8 cellular contexts compared by ENCODE assay signal in the genomic region with DNA sequence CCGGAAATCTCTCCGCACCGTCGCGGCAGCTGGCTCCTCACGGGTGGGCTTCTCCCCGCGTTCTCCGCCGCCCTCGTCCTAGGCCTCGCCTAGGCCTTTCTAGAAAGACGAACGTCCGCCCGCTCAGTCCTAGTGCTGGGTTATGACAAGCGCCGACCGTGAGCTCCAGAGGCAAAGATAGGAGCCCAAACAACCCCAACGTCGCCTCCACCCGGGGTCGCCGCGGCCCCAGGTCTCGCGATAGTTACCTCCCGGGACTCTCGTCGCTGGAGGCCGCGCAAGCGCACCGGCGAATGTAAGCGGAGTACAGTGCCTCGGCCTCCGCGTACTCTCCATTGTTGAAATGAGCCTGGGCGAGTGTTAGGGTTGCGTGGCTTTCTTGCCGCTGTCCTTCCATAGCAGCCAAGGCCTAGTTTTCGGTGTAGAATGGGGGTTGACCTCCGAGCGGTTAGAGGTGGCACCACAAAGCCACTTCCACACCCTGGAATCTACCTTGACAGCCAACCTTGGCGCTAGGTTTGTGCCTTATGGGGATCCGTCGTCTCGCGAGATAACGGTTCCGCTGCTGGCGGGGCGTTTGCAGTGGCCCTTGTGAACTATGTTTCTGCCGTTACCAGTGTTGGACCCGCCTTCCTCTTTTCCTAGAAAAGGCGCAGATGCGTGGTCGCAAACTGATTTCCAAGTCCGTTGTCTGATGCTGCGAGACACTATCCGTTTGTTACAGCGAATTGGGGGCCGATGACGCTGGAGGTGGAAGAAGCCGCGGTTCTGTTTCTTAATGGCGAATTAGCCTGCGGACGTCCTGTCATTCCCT. TPM values are rescaled to one million over a fixed set of nuclear protein-coding genes. Genes with fewer than 3 reads are reported as not detected.
DNase-seq lines count a peak whose midpoint lies in the region; ATAC-seq, FAIRE-seq and TF ChIP-seq lines count a peak whose summit lies in the region.

A gene (minus strand): TSS at position 526 of the 814 bp plus-strand sequence. CDS start 129 bp downstream, at position 397.

- H3K9ac ChIP-seq in HepG2 (ENCODE audit: insufficient read depth, low read depth, low read length): peak within 1 kb of the TSS; percentile 97

- H4K20me1 ChIP-seq in HepG2 (ENCODE audit: insufficient read depth, low read length): peaks cover 15% of the 10 kb centered on the region; the same call in 1 of the 2 replicates

- peak; percentile 88 for FAIRE-seq in HepG2 (lab: Jason Lieb, UNC)

- no TSS peak for BruUV-seq in HepG2 (replicated peaks; lab: Mats Ljungman, UMichigan)

- no peaks in the 10 kb centered on the region; a peak in 1 of 5 replicates for H3K27me3 ChIP-seq in HepG2 (ENCODE audit: control insufficient read depth in 1 of 2, insufficient read depth in 2 of 2, low read length in 2 of 2)

- peak within 1 kb of the TSS; percentile 95 for H3K27ac ChIP-seq in HepG2 (ENCODE audit: extremely low read length, insufficient read depth, low read length)

- peaks cover 51% of the 10 kb centered on the region for H3K79me2 ChIP-seq in HepG2 (ENCODE audit: insufficient read depth, low read length)

- no peaks in the 10 kb centered on the region for H3K9me3 Mint-ChIP-seq in dendritic cell treated with granulocyte-macrophage colony-stimulating factor and Interleukin-4, amounts not matched to agents 40 ng/mL and 50 ng/mL, for 4 days

- 0 out of 5 replicates have a peak, but pooled peaks cover 0 to 3% of the 10 kb centered on the region in 2 experiments for H3K36me3 ChIP-seq in HepG2 (replicated peaks in 1 of 2; ENCODE audit: control insufficient read depth in 1 of 2, insufficient read depth in 2 of 2, low read length in 2 of 2)

- peaks cover 24% of the 10 kb centered on the region for H3K36me3 Mint-ChIP-seq in dendritic cell treated with granulocyte-macrophage colony-stimulating factor and Interleukin-4, amounts not matched to agents 40 ng/mL and 50 ng/mL, for 4 days (ENCODE audit: low read depth)

- H3K27ac Mint-ChIP-seq in dendritic cell treated with granulocyte-macrophage colony-stimulating factor and Interleukin-4, amounts not matched to agents 40 ng/mL and 50 ng/mL, for 4 days: peak within 1 kb of the TSS; percentile 98

- peak within 1 kb of the TSS; percentile 97 for H2AFZ ChIP-seq in HepG2 (ENCODE audit: low read length)

- peaks cover 30% of the 10 kb centered on the region for H3K4me1 ChIP-seq in HepG2 (ENCODE audit: insufficient read depth, low read length)

- TF ChIP-seq POLR2A in HepG2 (IDR thresholded peaks at IDR 0.05; ENCODE audit: insufficient read depth in 1 of 2, low read depth in 2 of 2, low read length in 2 of 2): peak; percentile 86 to 97

- peak within 1 kb of the TSS; percentile 90 for H3K4me3 Mint-ChIP-seq in dendritic cell treated with granulocyte-macrophage colony-stimulating factor and Interleukin-4, amounts not matched to agents 40 ng/mL and 50 ng/mL, for 4 days

- TF ChIP-seq CTCF in HepG2 (CRISPR knock-in tag; IDR thresholded peaks at IDR 0.05): peak; percentile 64

- peaks cover 32% of the 10 kb centered on the region for H3K4me1 Mint-ChIP-seq in dendritic cell treated with granulocyte-macrophage colony-stimulating factor and Interleukin-4, amounts not matched to agents 40 ng/mL and 50 ng/mL, for 4 days (ENCODE audit: low read depth)

- POLR2A ChIA-PET in HepG2 (lab: Yijun Ruan, JAX): interaction anchor here (0.6 to 1.1 kb wide), 13 partner anchors 10 to 1341 kb away, joined by 3 to 8 read pairs (median 4); a partner anchor contains a TSS

- ATAC-seq in GM19397 (IDR thresholded peaks at IDR 0.05; ENCODE audit: unreplicated experiment): peak; percentile 90
- ATAC-seq in HG03565 (IDR thresholded peaks at IDR 0.05; ENCODE audit: unreplicated experiment): peak; percentile 80
- peak; percentile 95 for ATAC-seq in HepG2

- peak within 1 kb of the TSS; percentile 87 to 89 (median 87) for H3K4me3 ChIP-seq in HepG2 (replicated peaks in 1 of 3; ENCODE audit: insufficient read depth in 1 of 3, low read depth in 2 of 3, low read length in 3 of 3)

- H3K9me3 ChIP-seq in HepG2 (ENCODE audit: low read length): no peaks in the 10 kb centered on the region

- peak; percentile 96 for DNase-seq in CD1c-positive myeloid dendritic cell (ENCODE audit: extremely low spot score)
- peak; percentile 93 for DNase-seq in NCI-H748 treated with DMSO at 0.1 percent for 48 hours (lab: John Stamatoyannopoulos, UW)
- peak; percentile 86 to 89 for DNase-seq in activated CD4-positive, alpha-beta T cell treated with anti-CD3 and anti-CD28 coated beads, Interleukin-2, amount 50 U/mL, for 24 hours (ENCODE audit: low read depth in 1 of 2, low spot score in 1 of 2)
- peak; percentile 95 for DNase-seq in HepG2 (ENCODE audit: low spot score)
- DNase-seq in stimulated activated CD4-positive, alpha-beta T cell treated with anti-CD3 and anti-CD28 coated beads, Interleukin-2, amount 100 ng/mL, for 48 hours: peak; percentile 86 to 88

- TF ChIP-seq RAD21 in HepG2 (CRISPR knock-in tag; IDR thresholded peaks at IDR 0.05): no peak; the same call in 1 of the 2 replicates

- peaks cover 6% of the 10 kb centered on the region for H3K27me3 Mint-ChIP-seq in dendritic cell treated with granulocyte-macrophage colony-stimulating factor and Interleukin-4, amounts not matched to agents 40 ng/mL and 50 ng/mL, for 4 days

- H3K4me2 ChIP-seq in HepG2 (ENCODE audit: low read depth, low read length): peak within 1 kb of the TSS; percentile 96

- TF ChIP-seq EP300 in HepG2 (IDR thresholded peaks at IDR 0.05; ENCODE audit: low read depth in 2 of 2, low read length in 2 of 2) (no peak), HepG2 (CRISPR knock-in tag; IDR thresholded peaks at IDR 0.05; ENCODE audit: borderline replicate concordance) (peak; percentile 67; the same call in 1 of the 2 replicates)

- CTCF ChIA-PET in HepG2 (lab: Yijun Ruan, JAX; ENCODE audit: low intra/inter-chr PET ratio, low total read pairs): no interaction called here

- in situ Hi-C loops in HepG2 (cut with HindIII; ENCODE audit: extremely low pct_ligation_motif_present, low pct_unique_long_range_greater_than_20kb): no loop called here

- intact Hi-C loops in dendritic cell treated with granulocyte-macrophage colony-stimulating factor and Interleukin-4, amounts not matched to agents 40 ng/mL and 50 ng/mL, for 4 days (cut with micrococcal nuclease): loop anchor here (1.0 to 5.0 kb wide), 5 partner anchors 91 to 1341 kb away; a partner anchor contains a TSS
- intact Hi-C loops in HepG2 (cut with micrococcal nuclease; ENCODE audit: unreplicated experiment): loop anchor here (2.0 to 5.0 kb wide), 2 partner anchors 39 to 1099 kb away; no protein-coding TSS in a partner anchor

- 0% methylated on average over 39 of the region's 70 CpGs for WGBS in HepG2 (ENCODE audit: low lambda C conversion rate)

TF ChIP-seq in HepG2, 621 proteins besides CTCF, POLR2A, EP300 and RAD21 (continues in another document):
- TF ChIP-seq XRCC5 (optimal IDR thresholded peaks at IDR 0.05; ENCODE audit: low read length): peak; percentile 85
- peak; percentile 58 to 99; a peak in 3 of 4 replicates for TF ChIP-seq KLF16 (CRISPR knock-in tag; IDR thresholded peaks at IDR 0.05)
- TF ChIP-seq HNRNPLL (IDR thresholded peaks at IDR 0.05; ENCODE audit: low read depth, low read length, poor library complexity, severe bottlenecking): peak; percentile 92
- peak; percentile 96 for TF ChIP-seq THAP11 (CRISPR knock-in tag; IDR thresholded peaks at IDR 0.05)
- TF ChIP-seq, protein P1, sequence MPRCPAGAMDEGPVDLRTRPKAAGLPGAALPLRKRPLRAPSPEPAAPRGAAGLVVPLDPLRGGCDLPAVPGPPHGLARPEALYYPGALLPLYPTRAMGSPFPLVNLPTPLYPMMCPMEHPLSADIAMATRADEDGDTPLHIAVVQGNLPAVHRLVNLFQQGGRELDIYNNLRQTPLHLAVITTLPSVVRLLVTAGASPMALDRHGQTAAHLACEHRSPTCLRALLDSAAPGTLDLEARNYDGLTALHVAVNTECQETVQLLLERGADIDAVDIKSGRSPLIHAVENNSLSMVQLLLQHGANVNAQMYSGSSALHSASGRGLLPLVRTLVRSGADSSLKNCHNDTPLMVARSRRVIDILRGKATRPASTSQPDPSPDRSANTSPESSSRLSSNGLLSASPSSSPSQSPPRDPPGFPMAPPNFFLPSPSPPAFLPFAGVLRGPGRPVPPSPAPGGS (CRISPR knock-in tag; IDR thresholded peaks at IDR 0.05): peak; percentile 96; the same call in 1 of the 2 replicates
- peak; percentile 67 for TF ChIP-seq GATA4 (IDR thresholded peaks at IDR 0.05; ENCODE audit: borderline replicate concordance, low read depth)
- 0 out of 2 replicates have a peak, but pooled peaks have one; percentile 74 for TF ChIP-seq FOXK1 (CRISPR knock-in tag; IDR thresholded peaks at IDR 0.05; ENCODE audit: borderline replicate concordance, low read depth)
- peak; percentile 93; the same call in 1 of the 2 replicates for TF ChIP-seq ZNF614 (CRISPR knock-in tag; IDR thresholded peaks at IDR 0.05; ENCODE audit: borderline replicate concordance)

RNA-seq across cellular contexts. Expression of the gene that starts here (rescaled TPM):
- total RNA-seq in HepG2 (2016; rRNA removed; fragmentation: Illumina TruSeq; extraction: Trizol): 18.5 and 21.6 TPM in 2 replicates
- 3.0 and 3.8 TPM in 2 replicates for total RNA-seq in HepG2 (2016; cell fraction: cytosol; rRNA removed; fragmentation: Illumina TruSeq; extraction: Trizol; ENCODE audit: low read depth)
- total RNA-seq in HepG2 (2016; cell fraction: insoluble cytoplasmic fraction; rRNA removed; fragmentation: Illumina TruSeq; extraction: Trizol): 16.3 and 24.1 TPM in 2 replicates
- 6.2 and 7.0 TPM in 2 replicates for total RNA-seq in HepG2 (2016; cell fraction: membrane; rRNA removed; fragmentation: Illumina TruSeq; extraction: Trizol)
- 45.3 and 49.4 TPM in 2 replicates for total RNA-seq in HepG2 (2016; cell fraction: nucleus; rRNA removed; fragmentation: Illumina TruSeq; extraction: Trizol)
- 31.8 and 38.3 TPM in 2 replicates for polyA plus RNA-seq in HepG2 (2011; rRNA removed)
- 13.5 and 15.6 TPM in 2 replicates for polyA plus RNA-seq in HepG2 (2011; cell fraction: cytosol; rRNA removed)
- 66.0 and 79.3 TPM in 2 replicates for polyA plus RNA-seq in HepG2 (2011; cell fraction: nucleus; rRNA removed)
- polyA plus RNA-seq in HepG2 (2012): 26.1 and 41.0 TPM in 2 replicates
- polyA plus RNA-seq in HepG2 (2016; cell fraction: cytosol; fragmentation: Illumina TruSeq; extraction: Trizol; ENCODE audit: low read depth): 2.9 TPM in 2 replicates
- polyA plus RNA-seq in HepG2 (2016; cell fraction: insoluble cytoplasmic fraction; fragmentation: Illumina TruSeq; extraction: Trizol; ENCODE audit: low read depth): 21.5 and 26.4 TPM in 2 replicates
- 5.4 and 6.1 TPM in 2 replicates for polyA plus RNA-seq in HepG2 (2016; cell fraction: membrane; fragmentation: Illumina TruSeq; extraction: Trizol; ENCODE audit: low read depth)
- polyA plus RNA-seq in HepG2 (2016; cell fraction: nucleus; fragmentation: Illumina TruSeq; extraction: Trizol; ENCODE audit: insufficient read depth, low read depth): 65.4 and 67.3 TPM in 2 replicates
- polyA minus RNA-seq in HepG2 (2011; rRNA and poly(A)+ RNA removed; ENCODE audit: low replicate concordance): 14.4 and 14.7 TPM in 2 replicates
- 5.5 and 7.4 TPM in 2 replicates for polyA minus RNA-seq in HepG2 (2011; cell fraction: cytosol; rRNA and poly(A)+ RNA removed)
- 107 and 122 TPM in 2 replicates for polyA minus RNA-seq in HepG2 (2011; cell fraction: nucleus; rRNA and poly(A)+ RNA removed)

Comparison
In these comparisons a context has a peak if more than half of its experiments do, and no peak if none do; other contexts are left out.
1. Peak in every context shown above with its lines: DNase-seq, ATAC-seq, H3K4me3 ChIP-seq and H3K27ac ChIP-seq.